22 cellular contexts compared by ENCODE assay signal in genomic region chr10:132528064-132528800, GRCh38. TPM values are rescaled to one million over a fixed set of nuclear protein-coding genes. Genes with fewer than 3 reads are reported as not detected.
A peak's percentile ranks its signal among the peaks of the same experiment; 100 is the strongest.
DNase-seq lines count a peak whose midpoint lies in the region; ATAC-seq, FAIRE-seq and TF ChIP-seq lines count a peak whose summit lies in the region.
"Had no signal": no experiment of that assay in that cellular context is flagged by ENCODE, and none has a peak within 500 bp of the region (broad histone marks: within the 10 kb centered on the region; RNA-seq: fewer than 3 reads in every experiment).

No MANE protein-coding gene starts in this region.

- WGBS in esophagus muscularis mucosa = 55% methylated on average over 15 of the region's 17 CpGs

- ATAC-seq in lower lobe of right lung (peak in 1 of 2 donors; percentile 9), upper lobe of right lung (peak; percentile 20), T-helper 17 cell (no peak)
- ATAC-seq: activated T-cell treated with anti-CD3 and anti-CD28 coated beads, Interleukin-2, amount 50 U/mL, for 72 hours had no signal

- no peak for TF ChIP-seq EP300 in esophagus muscularis mucosa (IDR thresholded peaks at IDR 0.05)

- TF ChIP-seq CTCF in esophagus muscularis mucosa (IDR thresholded peaks at IDR 0.05) (no peak), lower lobe of right lung (IDR thresholded peaks at IDR 0.05) (no peak), upper lobe of right lung (IDR thresholded peaks at IDR 0.05) (no peak)

- no peak overlapping the region for H3K27ac Mint-ChIP-seq in T-helper 17 cell
- H3K27ac Mint-ChIP-seq: activated CD4-positive, alpha-beta memory T cell treated with anti-CD3 and anti-CD28 coated beads, Interleukin-2, amount 10 ng/mL, durations not matched to agents 7 days and 5 days; activated T-cell treated with anti-CD3 and anti-CD28 coated beads, Interleukin-2, amount 50 U/mL, for 72 hours; CD4-positive, CD25-positive, alpha-beta regulatory T cell had no signal

- intact Hi-C loops in esophagus muscularis mucosa (cut with DNase I) = no loop called here
- intact Hi-C loops in lower lobe of right lung (cut with DNase I) = no loop called here
- intact Hi-C loops in upper lobe of right lung (cut with DNase I) = no loop called here

- H3K4me3 Mint-ChIP-seq in T-helper 17 cell = no peak overlapping the region
- H3K4me3 Mint-ChIP-seq: activated CD4-positive, alpha-beta memory T cell treated with anti-CD3 and anti-CD28 coated beads, Interleukin-2, amount 10 ng/mL, durations not matched to agents 7 days and 5 days; activated T-cell treated with anti-CD3 and anti-CD28 coated beads, Interleukin-2, amount 50 U/mL, for 72 hours; CD4-positive, CD25-positive, alpha-beta regulatory T cell had no signal

- peaks cover 21% of the 10 kb centered on the region for H3K27me3 Mint-ChIP-seq in T-helper 17 cell

- H3K4me1 ChIP-seq in esophagus muscularis mucosa (peaks cover 0 to 23% (median 15%) of the 10 kb centered on the region in 4 donors), lower lobe of right lung (no peaks in the 10 kb centered on the region), upper lobe of right lung (no peaks in the 10 kb centered on the region)
- H3K4me1 ChIP-seq: adrenal gland, testis had no signal

- peak overlapping the region in 3 of 4 donors; percentile 10 to 66 (median 27) for H3K27ac ChIP-seq in esophagus muscularis mucosa (replicated peaks in 1 of 4)
- no peak overlapping the region for H3K27ac ChIP-seq in lower lobe of right lung
- H3K27ac ChIP-seq in upper lobe of right lung = no peak overlapping the region
- H3K27ac ChIP-seq: adrenal gland, testis had no signal

- FAIRE-seq in urothelium cell line (lab: Jason Lieb, UNC) = no peak
- FAIRE-seq: endothelial cell of umbilical vein, keratinocyte had no signal

- H3K4me3 ChIP-seq in esophagus muscularis mucosa (no peak overlapping the region), lower lobe of right lung (no peak overlapping the region), upper lobe of right lung (no peak overlapping the region)
- H3K4me3 ChIP-seq: adrenal gland, testis had no signal

- H3K36me3 Mint-ChIP-seq in T-helper 17 cell (ENCODE audit: low read depth) = no peaks in the 10 kb centered on the region
- H3K36me3 Mint-ChIP-seq: CD4-positive, CD25-positive, alpha-beta regulatory T cell had no signal

- no peaks in the 10 kb centered on the region for H3K36me3 ChIP-seq in esophagus muscularis mucosa
- H3K36me3 ChIP-seq in lower lobe of right lung = no peaks in the 10 kb centered on the region
- H3K36me3 ChIP-seq in upper lobe of right lung = no peaks in the 10 kb centered on the region
- H3K36me3 ChIP-seq: adrenal gland had no signal

- TF ChIP-seq POLR2A in esophagus muscularis mucosa (IDR thresholded peaks at IDR 0.05; ENCODE audit: low read depth) = no peak

- peaks cover 0 to 6% (median 0%) of the 10 kb centered on the region in 4 donors for H3K9me3 ChIP-seq in esophagus muscularis mucosa
- H3K9me3 ChIP-seq in lower lobe of right lung = peaks cover 4% of the 10 kb centered on the region
- H3K9me3 ChIP-seq in upper lobe of right lung = no peaks in the 10 kb centered on the region
- H3K9me3 ChIP-seq in T-helper 17 cell (ENCODE audit: control insufficient read depth, low read length, poor library complexity, severe bottlenecking) = peaks cover 4% of the 10 kb centered on the region
- H3K9me3 ChIP-seq: testis had no signal

- H3K27me3 ChIP-seq in esophagus muscularis mucosa (no peaks in the 10 kb centered on the region), lower lobe of right lung (ENCODE audit: low read depth) (peaks cover 4% of the 10 kb centered on the region), upper lobe of right lung (no peaks in the 10 kb centered on the region)
- H3K27me3 ChIP-seq: adrenal gland, testis had no signal

- H3K4me1 Mint-ChIP-seq in T-helper 17 cell = no peaks in the 10 kb centered on the region
- H3K4me1 Mint-ChIP-seq: activated CD4-positive, alpha-beta memory T cell treated with anti-CD3 and anti-CD28 coated beads, Interleukin-2, amount 10 ng/mL, durations not matched to agents 7 days and 5 days; CD4-positive, CD25-positive, alpha-beta regulatory T cell had no signal

- peak; percentile 19 for DNase-seq in activated CD4-positive, CD25-positive, alpha-beta regulatory T cell treated with anti-CD3 and anti-CD28 coated beads, Interleukin-2, amount 50 U/mL, for 72 hours
- DNase-seq in activated CD4-positive, CD25-positive, alpha-beta regulatory T cell (lab: John Stamatoyannopoulos, UW) = no peak
- DNase-seq in esophagus muscularis mucosa (ENCODE audit: extremely low spot score) = no peak
- peak; percentile 28 for DNase-seq in lower lobe of right lung
- no peak for DNase-seq in upper lobe of right lung
- no peak for DNase-seq in urothelium cell line (ENCODE audit: low spot score)
- no peak for DNase-seq in T-helper 17 cell
- no peak for DNase-seq in cortex of kidney (lab: John Stamatoyannopoulos, UW)
- DNase-seq: activated CD4-positive, alpha-beta memory T cell treated with anti-CD3 and anti-CD28 coated beads, Interleukin-2, amount 10 ng/mL, durations not matched to agents 7 days and 5 days; activated T-cell treated with anti-CD3 and anti-CD28 coated beads, Interleukin-2, amount 50 U/mL, for 72 hours; CD4-positive, CD25-positive, alpha-beta regulatory T cell; central memory CD4-positive, alpha-beta T cell; DMS79 treated with DMSO at 0.1 percent for 48 hours; MV-4-11; NCI-H2081 treated with DMSO at 0.1 percent for 48 hours; NCI-H82; stimulated activated CD4-positive, alpha-beta T cell treated with anti-CD3 and anti-CD28 coated beads, Interleukin-4, amount 100 ng/mL, for 4 hours; SW 1271; testis had no signal

RNA-seq across cellular contexts. Expression of gene INPP5A, which starts 9.4 kb away (rescaled TPM):
- total RNA-seq in esophagus muscularis mucosa (100 to 1,000 TPM; 234 to 301 (median 245) TPM), lower lobe of right lung (34.1 TPM), upper lobe of right lung (38.3 TPM), T-helper 17 cell (10 to 100 TPM; 17.6 to 24.7 TPM)

Comparison
In these comparisons a context has a peak if more than half of its experiments do, and no peak if none do; other contexts are left out.
1. DNase-seq: peak in activated CD4-positive, CD25-positive, alpha-beta regulatory T cell treated with anti-CD3 and anti-CD28 coated beads, Interleukin-2, amount 50 U/mL, for 72 hours (single experiment) and lower lobe of right lung (single experiment); none in activated CD4-positive, CD25-positive, alpha-beta regulatory T cell (0 of 4), esophagus muscularis mucosa (single experiment), upper lobe of right lung (single experiment), urothelium cell line (single experiment), T-helper 17 cell (0 of 3) and cortex of kidney (single experiment).
2. H3K27ac ChIP-seq: peak in esophagus muscularis mucosa (3 of 4); none in lower lobe of right lung (single experiment) and upper lobe of right lung (single experiment).